ENCODE assay signal across 14 cellular contexts in genomic region chr13:114058051-114058867, GRCh38.
DNase-seq lines count a peak whose midpoint lies in the region; ATAC-seq lines count a peak whose summit lies in the region.
"Had no signal": no experiment of that assay in that cellular context is flagged by ENCODE, and none has a peak within 500 bp of the region (broad histone marks: within the 10 kb centered on the region; RNA-seq: fewer than 3 reads in every experiment).

No MANE protein-coding gene starts in this region.

- intact Hi-C loops in Right ventricle myocardium superior (cut with DNase I) (no loop called here), left ventricle myocardium superior (cut with micrococcal nuclease) (no loop called here)

- ATAC-seq in Right ventricle myocardium superior (ENCODE audit: poor library complexity): no peak
- ATAC-seq in left ventricle myocardium superior: no peak
- no peak for ATAC-seq in HG02981 (IDR thresholded peaks at IDR 0.05; ENCODE audit: unreplicated experiment)
- ATAC-seq: SK-N-SH treated with all-trans-retinoic acid at 6 μM for 48 hours had no signal

- H3K36me3 Mint-ChIP-seq in activated naive CD8-positive, alpha-beta T cell treated with anti-CD3 and anti-CD28 coated beads for 36 hours: peaks cover 6% of the 10 kb centered on the region

- H3K9me3 Mint-ChIP-seq in activated naive CD8-positive, alpha-beta T cell treated with anti-CD3 and anti-CD28 coated beads for 36 hours: no peaks in the 10 kb centered on the region

- DNase-seq in Right ventricle myocardium superior: peak; percentile 35
- DNase-seq in left ventricle myocardium superior: no peak
- no peak for DNase-seq in activated naive CD8-positive, alpha-beta T cell treated with anti-CD3 and anti-CD28 coated beads for 36 hours
- peak; percentile 50 to 77 for DNase-seq in lung microvascular endothelial cell (ENCODE audit: low read depth in 2 of 2)
- no peak for DNase-seq in NCI-H146 (lab: John Stamatoyannopoulos, UW)
- no peak for DNase-seq in epidermal melanocyte (ENCODE audit: insufficient read length, low spot score)
- no peak for DNase-seq in NCI-H524 treated with DMSO at 0.1 percent for 48 hours (lab: John Stamatoyannopoulos, UW)
- DNase-seq: DMS153, H7, KG1, NCI-H1436, NCI-H226 had no signal

- H3K4me3 Mint-ChIP-seq in activated naive CD8-positive, alpha-beta T cell treated with anti-CD3 and anti-CD28 coated beads for 36 hours: no peak overlapping the region

- H3K27me3 Mint-ChIP-seq in activated naive CD8-positive, alpha-beta T cell treated with anti-CD3 and anti-CD28 coated beads for 36 hours: no peaks in the 10 kb centered on the region

- peak overlapping the region; percentile 60 for H3K27ac Mint-ChIP-seq in activated naive CD8-positive, alpha-beta T cell treated with anti-CD3 and anti-CD28 coated beads for 36 hours

- H3K4me1 Mint-ChIP-seq in activated naive CD8-positive, alpha-beta T cell treated with anti-CD3 and anti-CD28 coated beads for 36 hours: peaks cover 40% of the 10 kb centered on the region

Comparison
In these comparisons a context has a peak if more than half of its experiments do, and no peak if none do; other contexts are left out.
1. DNase-seq: peak in Right ventricle myocardium superior (single experiment) and lung microvascular endothelial cell (2 of 2); none in left ventricle myocardium superior (single experiment), activated naive CD8-positive, alpha-beta T cell treated with anti-CD3 and anti-CD28 coated beads for 36 hours (single experiment), NCI-H146 (single experiment), epidermal melanocyte (single experiment) and NCI-H524 treated with DMSO at 0.1 percent for 48 hours (single experiment).